ENCODE assay signal across 1 cellular context in the genomic region with DNA sequence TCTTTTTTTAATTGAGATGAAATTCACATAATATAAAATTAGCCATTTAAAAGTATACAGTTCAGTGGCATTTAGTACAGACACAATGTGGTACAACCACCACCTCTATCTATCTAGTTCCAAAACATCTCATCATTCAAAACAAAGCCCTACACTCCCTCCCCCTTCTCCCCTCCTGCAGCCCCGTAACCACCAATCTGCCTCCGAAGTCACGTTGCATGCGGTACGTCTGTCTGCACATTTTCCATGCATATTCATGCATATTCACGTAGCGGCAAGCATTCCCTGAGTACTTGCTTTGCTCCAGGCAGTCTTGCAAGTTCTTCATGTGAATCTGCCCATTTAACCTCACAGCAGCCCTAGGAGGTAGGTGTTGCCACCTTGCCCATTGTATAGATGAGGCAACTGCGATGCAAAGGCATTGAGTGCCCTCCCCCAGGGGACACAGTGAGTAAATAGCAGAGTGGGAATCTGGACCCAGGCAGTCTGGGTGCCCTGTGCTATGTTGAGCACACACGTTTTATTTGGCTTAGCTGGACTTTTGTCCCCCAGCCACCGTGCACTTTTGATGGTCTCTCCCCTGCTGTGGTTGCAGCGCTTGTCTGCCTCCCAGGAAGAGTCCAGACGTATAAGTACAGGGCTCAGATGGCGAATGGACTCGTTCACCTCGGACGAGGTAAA.
A peak's percentile ranks its signal among the peaks of the same experiment; 100 is the strongest.
TF ChIP-seq lines count a peak whose summit lies in the region.

No MANE protein-coding gene starts in this region.

TF ChIP-seq in HepG2, 621 proteins besides CTCF, POLR2A, EP300 and RAD21 (continued from another document and continues in another):
- TF ChIP-seq, protein P1, sequence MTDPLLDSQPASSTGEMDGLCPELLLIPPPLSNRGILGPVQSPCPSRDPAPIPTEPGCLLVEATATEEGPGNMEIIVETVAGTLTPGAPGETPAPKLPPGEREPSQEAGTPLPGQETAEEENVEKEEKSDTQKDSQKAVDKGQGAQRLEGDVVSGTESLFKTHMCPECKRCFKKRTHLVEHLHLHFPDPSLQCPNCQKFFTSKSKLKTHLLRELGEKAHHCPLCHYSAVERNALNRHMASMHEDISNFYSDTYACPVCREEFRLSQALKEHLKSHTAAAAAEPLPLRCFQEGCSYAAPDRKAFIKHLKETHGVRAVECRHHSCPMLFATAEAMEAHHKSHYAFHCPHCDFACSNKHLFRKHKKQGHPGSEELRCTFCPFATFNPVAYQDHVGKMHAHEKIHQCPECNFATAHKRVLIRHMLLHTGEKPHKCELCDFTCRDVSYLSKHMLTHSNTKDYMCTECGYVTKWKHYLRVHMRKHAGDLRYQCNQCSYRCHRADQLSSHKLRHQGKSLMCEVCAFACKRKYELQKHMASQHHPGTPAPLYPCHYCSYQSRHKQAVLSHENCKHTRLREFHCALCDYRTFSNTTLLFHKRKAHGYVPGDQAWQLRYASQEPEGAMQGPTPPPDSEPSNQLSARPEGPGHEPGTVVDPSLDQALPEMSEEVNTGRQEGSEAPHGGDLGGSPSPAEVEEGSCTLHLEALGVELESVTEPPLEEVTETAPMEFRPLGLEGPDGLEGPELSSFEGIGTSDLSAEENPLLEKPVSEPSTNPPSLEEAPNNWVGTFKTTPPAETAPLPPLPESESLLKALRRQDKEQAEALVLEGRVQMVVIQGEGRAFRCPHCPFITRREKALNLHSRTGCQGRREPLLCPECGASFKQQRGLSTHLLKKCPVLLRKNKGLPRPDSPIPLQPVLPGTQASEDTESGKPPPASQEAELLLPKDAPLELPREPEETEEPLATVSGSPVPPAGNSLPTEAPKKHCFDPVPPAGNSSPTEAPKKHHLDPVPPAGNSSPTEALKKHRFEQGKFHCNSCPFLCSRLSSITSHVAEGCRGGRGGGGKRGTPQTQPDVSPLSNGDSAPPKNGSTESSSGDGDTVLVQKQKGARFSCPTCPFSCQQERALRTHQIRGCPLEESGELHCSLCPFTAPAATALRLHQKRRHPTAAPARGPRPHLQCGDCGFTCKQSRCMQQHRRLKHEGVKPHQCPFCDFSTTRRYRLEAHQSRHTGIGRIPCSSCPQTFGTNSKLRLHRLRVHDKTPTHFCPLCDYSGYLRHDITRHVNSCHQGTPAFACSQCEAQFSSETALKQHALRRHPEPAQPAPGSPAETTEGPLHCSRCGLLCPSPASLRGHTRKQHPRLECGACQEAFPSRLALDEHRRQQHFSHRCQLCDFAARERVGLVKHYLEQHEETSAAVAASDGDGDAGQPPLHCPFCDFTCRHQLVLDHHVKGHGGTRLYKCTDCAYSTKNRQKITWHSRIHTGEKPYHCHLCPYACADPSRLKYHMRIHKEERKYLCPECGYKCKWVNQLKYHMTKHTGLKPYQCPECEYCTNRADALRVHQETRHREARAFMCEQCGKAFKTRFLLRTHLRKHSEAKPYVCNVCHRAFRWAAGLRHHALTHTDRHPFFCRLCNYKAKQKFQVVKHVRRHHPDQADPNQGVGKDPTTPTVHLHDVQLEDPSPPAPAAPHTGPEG (CRISPR knock-in tag; IDR thresholded peaks at IDR 0.05): no peak
- no peak; the same call in 1 of the 2 replicates for TF ChIP-seq ZNF709 (CRISPR knock-in tag; IDR thresholded peaks at IDR 0.05)
- TF ChIP-seq GATA4 (IDR thresholded peaks at IDR 0.05; ENCODE audit: borderline replicate concordance, low read depth): no peak
- TF ChIP-seq ZNF180 (CRISPR knock-in tag; IDR thresholded peaks at IDR 0.05; ENCODE audit: borderline replicate concordance, low read depth): no peak
- TF ChIP-seq SIN3B (IDR thresholded peaks at IDR 0.05; ENCODE audit: low read length): no peak
- TF ChIP-seq ZZZ3 (CRISPR knock-in tag; IDR thresholded peaks at IDR 0.05; ENCODE audit: borderline replicate concordance): no peak
- TF ChIP-seq, protein P2, sequence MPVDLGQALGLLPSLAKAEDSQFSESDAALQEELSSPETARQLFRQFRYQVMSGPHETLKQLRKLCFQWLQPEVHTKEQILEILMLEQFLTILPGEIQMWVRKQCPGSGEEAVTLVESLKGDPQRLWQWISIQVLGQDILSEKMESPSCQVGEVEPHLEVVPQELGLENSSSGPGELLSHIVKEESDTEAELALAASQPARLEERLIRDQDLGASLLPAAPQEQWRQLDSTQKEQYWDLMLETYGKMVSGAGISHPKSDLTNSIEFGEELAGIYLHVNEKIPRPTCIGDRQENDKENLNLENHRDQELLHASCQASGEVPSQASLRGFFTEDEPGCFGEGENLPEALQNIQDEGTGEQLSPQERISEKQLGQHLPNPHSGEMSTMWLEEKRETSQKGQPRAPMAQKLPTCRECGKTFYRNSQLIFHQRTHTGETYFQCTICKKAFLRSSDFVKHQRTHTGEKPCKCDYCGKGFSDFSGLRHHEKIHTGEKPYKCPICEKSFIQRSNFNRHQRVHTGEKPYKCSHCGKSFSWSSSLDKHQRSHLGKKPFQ (CRISPR knock-in tag; IDR thresholded peaks at IDR 0.05; ENCODE audit: insufficient replicate concordance): no peak
- TF ChIP-seq KDM2A (CRISPR knock-in tag; IDR thresholded peaks at IDR 0.05; ENCODE audit: borderline replicate concordance, low read depth): peak; percentile 69; the same call in 1 of the 2 replicates
- no peak for TF ChIP-seq GABPA (IDR thresholded peaks at IDR 0.05; ENCODE audit: low read depth, low read length)
- TF ChIP-seq GABPA (CRISPR knock-in tag; IDR thresholded peaks at IDR 0.05; ENCODE audit: low read depth): no peak
- TF ChIP-seq, protein P3, sequence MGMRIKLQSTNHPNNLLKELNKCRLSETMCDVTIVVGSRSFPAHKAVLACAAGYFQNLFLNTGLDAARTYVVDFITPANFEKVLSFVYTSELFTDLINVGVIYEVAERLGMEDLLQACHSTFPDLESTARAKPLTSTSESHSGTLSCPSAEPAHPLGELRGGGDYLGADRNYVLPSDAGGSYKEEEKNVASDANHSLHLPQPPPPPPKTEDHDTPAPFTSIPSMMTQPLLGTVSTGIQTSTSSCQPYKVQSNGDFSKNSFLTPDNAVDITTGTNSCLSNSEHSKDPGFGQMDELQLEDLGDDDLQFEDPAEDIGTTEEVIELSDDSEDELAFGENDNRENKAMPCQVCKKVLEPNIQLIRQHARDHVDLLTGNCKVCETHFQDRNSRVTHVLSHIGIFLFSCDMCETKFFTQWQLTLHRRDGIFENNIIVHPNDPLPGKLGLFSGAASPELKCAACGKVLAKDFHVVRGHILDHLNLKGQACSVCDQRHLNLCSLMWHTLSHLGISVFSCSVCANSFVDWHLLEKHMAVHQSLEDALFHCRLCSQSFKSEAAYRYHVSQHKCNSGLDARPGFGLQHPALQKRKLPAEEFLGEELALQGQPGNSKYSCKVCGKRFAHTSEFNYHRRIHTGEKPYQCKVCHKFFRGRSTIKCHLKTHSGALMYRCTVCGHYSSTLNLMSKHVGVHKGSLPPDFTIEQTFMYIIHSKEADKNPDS (CRISPR knock-in tag; IDR thresholded peaks at IDR 0.05): no peak
- peak; percentile 85 for TF ChIP-seq MED1 (CRISPR knock-in tag; IDR thresholded peaks at IDR 0.05)
- TF ChIP-seq, protein P4, sequence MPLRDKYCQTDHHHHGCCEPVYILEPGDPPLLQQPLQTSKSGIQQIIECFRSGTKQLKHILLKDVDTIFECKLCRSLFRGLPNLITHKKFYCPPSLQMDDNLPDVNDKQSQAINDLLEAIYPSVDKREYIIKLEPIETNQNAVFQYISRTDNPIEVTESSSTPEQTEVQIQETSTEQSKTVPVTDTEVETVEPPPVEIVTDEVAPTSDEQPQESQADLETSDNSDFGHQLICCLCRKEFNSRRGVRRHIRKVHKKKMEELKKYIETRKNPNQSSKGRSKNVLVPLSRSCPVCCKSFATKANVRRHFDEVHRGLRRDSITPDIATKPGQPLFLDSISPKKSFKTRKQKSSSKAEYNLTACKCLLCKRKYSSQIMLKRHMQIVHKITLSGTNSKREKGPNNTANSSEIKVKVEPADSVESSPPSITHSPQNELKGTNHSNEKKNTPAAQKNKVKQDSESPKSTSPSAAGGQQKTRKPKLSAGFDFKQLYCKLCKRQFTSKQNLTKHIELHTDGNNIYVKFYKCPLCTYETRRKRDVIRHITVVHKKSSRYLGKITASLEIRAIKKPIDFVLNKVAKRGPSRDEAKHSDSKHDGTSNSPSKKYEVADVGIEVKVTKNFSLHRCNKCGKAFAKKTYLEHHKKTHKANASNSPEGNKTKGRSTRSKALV (CRISPR knock-in tag; IDR thresholded peaks at IDR 0.05): no peak
- TF ChIP-seq ZNF543 (CRISPR knock-in tag; IDR thresholded peaks at IDR 0.05): 0 out of 2 replicates have a peak, but pooled peaks have one; percentile 29
- TF ChIP-seq, protein P5, sequence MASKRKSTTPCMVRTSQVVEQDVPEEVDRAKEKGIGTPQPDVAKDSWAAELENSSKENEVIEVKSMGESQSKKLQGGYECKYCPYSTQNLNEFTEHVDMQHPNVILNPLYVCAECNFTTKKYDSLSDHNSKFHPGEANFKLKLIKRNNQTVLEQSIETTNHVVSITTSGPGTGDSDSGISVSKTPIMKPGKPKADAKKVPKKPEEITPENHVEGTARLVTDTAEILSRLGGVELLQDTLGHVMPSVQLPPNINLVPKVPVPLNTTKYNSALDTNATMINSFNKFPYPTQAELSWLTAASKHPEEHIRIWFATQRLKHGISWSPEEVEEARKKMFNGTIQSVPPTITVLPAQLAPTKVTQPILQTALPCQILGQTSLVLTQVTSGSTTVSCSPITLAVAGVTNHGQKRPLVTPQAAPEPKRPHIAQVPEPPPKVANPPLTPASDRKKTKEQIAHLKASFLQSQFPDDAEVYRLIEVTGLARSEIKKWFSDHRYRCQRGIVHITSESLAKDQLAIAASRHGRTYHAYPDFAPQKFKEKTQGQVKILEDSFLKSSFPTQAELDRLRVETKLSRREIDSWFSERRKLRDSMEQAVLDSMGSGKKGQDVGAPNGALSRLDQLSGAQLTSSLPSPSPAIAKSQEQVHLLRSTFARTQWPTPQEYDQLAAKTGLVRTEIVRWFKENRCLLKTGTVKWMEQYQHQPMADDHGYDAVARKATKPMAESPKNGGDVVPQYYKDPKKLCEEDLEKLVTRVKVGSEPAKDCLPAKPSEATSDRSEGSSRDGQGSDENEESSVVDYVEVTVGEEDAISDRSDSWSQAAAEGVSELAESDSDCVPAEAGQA (IDR thresholded peaks at IDR 0.05; ENCODE audit: low read depth): no peak
- TF ChIP-seq, protein P5 (CRISPR knock-in tag; IDR thresholded peaks at IDR 0.05; ENCODE audit: borderline replicate concordance): no peak
- TF ChIP-seq, protein P6, sequence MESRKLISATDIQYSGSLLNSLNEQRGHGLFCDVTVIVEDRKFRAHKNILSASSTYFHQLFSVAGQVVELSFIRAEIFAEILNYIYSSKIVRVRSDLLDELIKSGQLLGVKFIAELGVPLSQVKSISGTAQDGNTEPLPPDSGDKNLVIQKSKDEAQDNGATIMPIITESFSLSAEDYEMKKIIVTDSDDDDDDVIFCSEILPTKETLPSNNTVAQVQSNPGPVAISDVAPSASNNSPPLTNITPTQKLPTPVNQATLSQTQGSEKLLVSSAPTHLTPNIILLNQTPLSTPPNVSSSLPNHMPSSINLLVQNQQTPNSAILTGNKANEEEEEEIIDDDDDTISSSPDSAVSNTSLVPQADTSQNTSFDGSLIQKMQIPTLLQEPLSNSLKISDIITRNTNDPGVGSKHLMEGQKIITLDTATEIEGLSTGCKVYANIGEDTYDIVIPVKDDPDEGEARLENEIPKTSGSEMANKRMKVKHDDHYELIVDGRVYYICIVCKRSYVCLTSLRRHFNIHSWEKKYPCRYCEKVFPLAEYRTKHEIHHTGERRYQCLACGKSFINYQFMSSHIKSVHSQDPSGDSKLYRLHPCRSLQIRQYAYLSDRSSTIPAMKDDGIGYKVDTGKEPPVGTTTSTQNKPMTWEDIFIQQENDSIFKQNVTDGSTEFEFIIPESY (CRISPR knock-in tag; IDR thresholded peaks at IDR 0.05): peak; percentile 38; the same call in 1 of the 2 replicates
- peak; percentile 72; the same call in 1 of the 2 replicates for TF ChIP-seq MEF2D (CRISPR knock-in tag; IDR thresholded peaks at IDR 0.05)
- no peak for TF ChIP-seq MAF1 (CRISPR knock-in tag; IDR thresholded peaks at IDR 0.05; ENCODE audit: borderline replicate concordance)
- no peak for TF ChIP-seq ZNF263 (CRISPR knock-in tag; IDR thresholded peaks at IDR 0.05)
- TF ChIP-seq ZNF562 (CRISPR knock-in tag; IDR thresholded peaks at IDR 0.05; ENCODE audit: borderline replicate concordance): no peak
- no peak for TF ChIP-seq ZNF841 (CRISPR knock-in tag; IDR thresholded peaks at IDR 0.05; ENCODE audit: borderline replicate concordance)
- TF ChIP-seq DPF2 (CRISPR knock-in tag; IDR thresholded peaks at IDR 0.05; ENCODE audit: borderline replicate concordance, low read depth): peak; percentile 92
- TF ChIP-seq ZNF432 (CRISPR knock-in tag; IDR thresholded peaks at IDR 0.05; ENCODE audit: borderline replicate concordance): no peak
- no peak for TF ChIP-seq ARID2 (CRISPR knock-in tag; IDR thresholded peaks at IDR 0.05; ENCODE audit: borderline replicate concordance)
- no peak for TF ChIP-seq SMYD3 (CRISPR knock-in tag; IDR thresholded peaks at IDR 0.05)
- peak; percentile 72 for TF ChIP-seq KMT2A (CRISPR knock-in tag; IDR thresholded peaks at IDR 0.05)
- no peak for TF ChIP-seq ZNF558 (CRISPR knock-in tag; IDR thresholded peaks at IDR 0.05; ENCODE audit: borderline replicate concordance)
- TF ChIP-seq POLR2G (IDR thresholded peaks at IDR 0.05; ENCODE audit: low read depth, low read length): 0 out of 2 replicates have a peak, but pooled peaks have one; percentile 25
- TF ChIP-seq EEA1 (CRISPR knock-in tag; IDR thresholded peaks at IDR 0.05; ENCODE audit: borderline replicate concordance): no peak
- TF ChIP-seq MLLT10 (CRISPR knock-in tag; IDR thresholded peaks at IDR 0.05): no peak
- TF ChIP-seq ZFP36 (IDR thresholded peaks at IDR 0.05; ENCODE audit: borderline replicate concordance, low read depth, low read length, partially characterized antibody): peak; percentile 29
- 0 out of 2 replicates have a peak, but pooled peaks have one; percentile 69 for TF ChIP-seq TRIM24 (CRISPR knock-in tag; IDR thresholded peaks at IDR 0.05)
- no peak for TF ChIP-seq ZNF577 (CRISPR knock-in tag; IDR thresholded peaks at IDR 0.05; ENCODE audit: borderline replicate concordance, low read depth)
- TF ChIP-seq SMC3 (IDR thresholded peaks at IDR 0.05; ENCODE audit: low read length): peak; percentile 42; the same call in 1 of the 2 replicates
- TF ChIP-seq SRSF1 (optimal IDR thresholded peaks at IDR 0.05; ENCODE audit: low read depth, low read length): no peak
- TF ChIP-seq ZNF775 (CRISPR knock-in tag; IDR thresholded peaks at IDR 0.05; ENCODE audit: borderline replicate concordance): no peak
- peak; percentile 89; the same call in 1 of the 2 replicates for TF ChIP-seq CHD4 (IDR thresholded peaks at IDR 0.05; ENCODE audit: borderline replicate concordance, low read length)
- TF ChIP-seq TARDBP (CRISPR knock-in tag; IDR thresholded peaks at IDR 0.05): peak; percentile 82
- no peak for TF ChIP-seq PCBP2 (optimal IDR thresholded peaks at IDR 0.05; ENCODE audit: low read depth, low read length, poor library complexity, severe bottlenecking)
